In genomic region chr13:78806457-78806856, GRCh38 we compare ENCODE assay signal across 10 cellular contexts.
A peak's percentile ranks its signal among the peaks of the same experiment; 100 is the strongest.
DNase-seq lines count a peak whose midpoint lies in the region; ATAC-seq, FAIRE-seq and TF ChIP-seq lines count a peak whose summit lies in the region.
"Had no signal": no experiment of that assay in that cellular context is flagged by ENCODE, and none has a peak within 500 bp of the region (broad histone marks: within the 10 kb centered on the region; RNA-seq: fewer than 3 reads in every experiment).

No MANE protein-coding gene starts in this region.

- H3K36me3 ChIP-seq in BE2C = no peaks in the 10 kb centered on the region

- H3K4me1 ChIP-seq in BE2C = no peaks in the 10 kb centered on the region

- no peak for FAIRE-seq in urothelium cell line (lab: Jason Lieb, UNC)

- TF ChIP-seq CTCF in BE2C (IDR thresholded peaks at IDR 0.05; ENCODE audit: low read depth, low read length) (peak; percentile 51), choroid plexus epithelial cell (conservative IDR thresholded peaks at IDR 0.05; ENCODE audit: low read depth, low read length) (peak; percentile 8)

- H3K27me3 ChIP-seq in BE2C = no peaks in the 10 kb centered on the region

- H3K9me3 ChIP-seq in BE2C = no peaks in the 10 kb centered on the region
- H3K9me3 ChIP-seq: mucosa of descending colon had no signal

- ATAC-seq in GM18907 (IDR thresholded peaks at IDR 0.05; ENCODE audit: unreplicated experiment) (peak; percentile 84), HG03520 (IDR thresholded peaks at IDR 0.05; ENCODE audit: unreplicated experiment) (peak; percentile 79)
- ATAC-seq: effector memory CD8-positive, alpha-beta T cell; mucosa of descending colon had no signal

- DNase-seq in BE2C (no peak), choroid plexus epithelial cell (ENCODE audit: low read depth) (no peak), NCI-H2227 treated with DMSO at 0.1 percent for 48 hours (lab: John Stamatoyannopoulos, UW) (no peak), SIG-M5 (lab: John Stamatoyannopoulos, UW) (no peak), urothelium cell line (ENCODE audit: low spot score) (no peak), SK-N-DZ (ENCODE audit: low spot score) (no peak)
- DNase-seq: effector memory CD8-positive, alpha-beta T cell; mucosa of descending colon had no signal

- H3K4me3 ChIP-seq in BE2C (ENCODE audit: low read depth, low read length) = no peak overlapping the region
- no peak overlapping the region for H3K4me3 ChIP-seq in choroid plexus epithelial cell (ENCODE audit: low read depth, low read length)
- H3K4me3 ChIP-seq: mucosa of descending colon had no signal
